ENCODE assay signal across 8 cellular contexts in the genomic region with DNA sequence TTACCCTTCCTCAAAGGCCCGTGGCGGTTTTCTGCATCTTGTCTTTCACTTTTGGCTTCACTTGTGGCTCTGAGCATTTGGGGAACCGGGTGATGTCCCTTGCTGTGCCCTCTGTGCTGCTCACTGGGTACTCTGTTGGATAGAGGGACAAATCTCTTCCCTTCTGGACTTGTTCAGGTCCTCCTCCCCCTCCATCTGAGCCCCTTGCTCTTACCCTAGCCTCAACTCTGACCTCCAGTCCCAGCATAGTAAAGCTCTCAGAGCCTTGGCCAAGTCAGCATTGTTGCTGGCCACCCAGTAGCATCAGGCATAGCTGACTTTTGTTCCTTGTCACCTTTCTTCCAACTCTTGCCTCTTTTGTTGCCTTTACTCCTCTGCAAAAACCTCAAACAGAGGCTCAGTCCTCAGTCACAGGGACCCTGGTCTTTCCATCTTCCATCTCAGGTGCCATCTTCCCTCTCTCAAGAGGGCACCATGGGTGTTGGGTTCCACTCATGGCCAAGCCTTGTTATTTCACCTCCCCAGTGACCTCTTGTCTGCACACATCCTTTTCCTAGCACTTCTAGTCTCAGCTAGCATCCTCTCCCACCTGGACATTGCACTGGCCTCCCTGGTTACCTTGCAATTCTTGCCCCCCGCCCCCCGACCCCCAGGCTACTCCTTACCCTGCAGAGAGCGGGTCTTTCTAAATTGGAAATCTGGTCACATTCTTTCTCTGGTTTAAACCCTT. TPM values are rescaled to one million over a fixed set of nuclear protein-coding genes. Genes with fewer than 3 reads are reported as not detected.
DNase-seq lines count a peak whose midpoint lies in the region; ATAC-seq and TF ChIP-seq lines count a peak whose summit lies in the region.

No MANE protein-coding gene starts in this region.

- H3K4me1 ChIP-seq in ectodermal cell (ENCODE audit: control insufficient read depth, insufficient read depth, low read length) (peaks cover 16% of the 10 kb centered on the region), tibial artery (peaks cover 0 to 21% (median 19%) of the 10 kb centered on the region in 4 donors)

- H3K27me3 ChIP-seq in WERI-Rb-1 (ENCODE audit: insufficient read depth, low read depth, severe bottlenecking) (no peaks in the 10 kb centered on the region), ectodermal cell (ENCODE audit: control insufficient read depth, insufficient read depth, low read length, poor library complexity, severe bottlenecking) (no peaks in the 10 kb centered on the region), tibial artery (no peaks in the 10 kb centered on the region)

- peak overlapping the region; percentile 98 for H3K27ac Mint-ChIP-seq in natural killer cell

- ATAC-seq in GM18907 (IDR thresholded peaks at IDR 0.05; ENCODE audit: unreplicated experiment) (peak; percentile 63), HG03439 (IDR thresholded peaks at IDR 0.05; ENCODE audit: unreplicated experiment) (peak; percentile 46), natural killer cell (peak in 2 of 3 donors; percentile 63 to 71)

- no peaks in the 10 kb centered on the region for H3K27me3 Mint-ChIP-seq in natural killer cell (ENCODE audit: low read depth in 2 of 2)

- H3K9me3 ChIP-seq in WERI-Rb-1 (ENCODE audit: severe bottlenecking), result no peaks in the 10 kb centered on the region
- no peaks in the 10 kb centered on the region for H3K9me3 ChIP-seq in ectodermal cell (ENCODE audit: control insufficient read depth, low read length)
- H3K9me3 ChIP-seq in tibial artery, result no peaks in the 10 kb centered on the region

- peaks cover 43 to 54% of the 10 kb centered on the region in 2 donors for H3K4me1 Mint-ChIP-seq in natural killer cell

- no peak for TF ChIP-seq CTCF in WERI-Rb-1 (IDR thresholded peaks at IDR 0.05; ENCODE audit: low read depth, low read length)
- TF ChIP-seq CTCF in natural killer cell (IDR thresholded peaks at IDR 0.05), result no peak
- TF ChIP-seq CTCF in tibial artery (IDR thresholded peaks at IDR 0.05), result no peak

- H3K27ac ChIP-seq in WERI-Rb-1, result peak overlapping the region; percentile 62
- no peak overlapping the region for H3K27ac ChIP-seq in ectodermal cell (ENCODE audit: insufficient read depth, low read depth, low read length, poor library complexity, severe bottlenecking)
- peak overlapping the region; percentile 76 to 88 for H3K27ac ChIP-seq in tibial artery

- DNase-seq in AML-193 (lab: John Stamatoyannopoulos, UW), result peak; percentile 86 to 93
- DNase-seq in WERI-Rb-1, result no peak
- no peak for DNase-seq in natural killer cell
- peak in 1 of 2 donors; percentile 74 for DNase-seq in tibial artery
- no peak for DNase-seq in NCI-H82 (lab: John Stamatoyannopoulos, UW)

- 52% methylated on average over 6 of the region's 6 CpGs for WGBS in ectodermal cell, 2 experiments

- H3K9me3 Mint-ChIP-seq in natural killer cell, result no peaks in the 10 kb centered on the region

- peak overlapping the region; percentile 98 for H3K4me3 Mint-ChIP-seq in natural killer cell

- intact Hi-C loops in natural killer cell (cut with micrococcal nuclease) (loop anchor here (2.0 to 5.0 kb wide), 4 partner anchors 44 to 455 kb away; a partner anchor contains a TSS), tibial artery (cut with DNase I; ENCODE audit: low total_unique reads) (no loop called here)

- no peaks in the 10 kb centered on the region for H3K36me3 Mint-ChIP-seq in natural killer cell

- H3K36me3 ChIP-seq in WERI-Rb-1 (no peaks in the 10 kb centered on the region; the same call in 1 of the 2 replicates), ectodermal cell (ENCODE audit: control insufficient read depth, insufficient read depth, low read length) (no peaks in the 10 kb centered on the region), tibial artery (peaks cover 12 to 37% (median 13%) of the 10 kb centered on the region in 3 donors)

- H3K4me3 ChIP-seq in WERI-Rb-1 (ENCODE audit: low read depth, low read length) (peak overlapping the region; percentile 91), ectodermal cell (ENCODE audit: insufficient read depth, low read depth, low read length) (peak overlapping the region; percentile 96), tibial artery (peak overlapping the region; percentile 84 to 94)

RNA-seq across cellular contexts. Expression of a gene that starts 0.4 kb away (rescaled TPM):
- polyA plus RNA-seq in ectodermal cell (2013, experiment 1 of 4), result 12.1 TPM
- polyA plus RNA-seq in ectodermal cell (2013, experiment 2 of 4), result 10.9 TPM
- 10.1 TPM for polyA plus RNA-seq in ectodermal cell (2013, experiment 3 of 4)
- 9.5 TPM for polyA plus RNA-seq in ectodermal cell (2013, experiment 4 of 4)
- 100 to 1,000 TPM; 237 to 247 (median 243) TPM for total RNA-seq in natural killer cell

RNA-seq across cellular contexts. Expression of a gene that starts 5.4 kb away (rescaled TPM):
- polyA plus RNA-seq in ectodermal cell (2013, experiment 1 of 4), result 0.61 TPM
- polyA plus RNA-seq in ectodermal cell (2013, experiment 2 of 4), result 0.52 TPM
- polyA plus RNA-seq in ectodermal cell (2013, experiment 3 of 4), result 1.0 TPM
- 1.1 TPM for polyA plus RNA-seq in ectodermal cell (2013, experiment 4 of 4)
- total RNA-seq in natural killer cell, result 10 to 100 TPM; 14.3 to 17.2 (median 15.0) TPM

RNA-seq across cellular contexts. Expression of a gene that starts 6.9 kb away (rescaled TPM):
- polyA plus RNA-seq in ectodermal cell (2013, experiment 1 of 4), result 2.7 TPM
- polyA plus RNA-seq in ectodermal cell (2013, experiment 2 of 4), result 5.2 TPM
- polyA plus RNA-seq in ectodermal cell (2013, experiment 3 of 4), result 6.3 TPM
- 4.0 TPM for polyA plus RNA-seq in ectodermal cell (2013, experiment 4 of 4)
- total RNA-seq in natural killer cell, result 10 to 100 TPM in 2 of 3 donors, 1 to 10 TPM in 1; 7.1 to 12.4 (median 11.5) TPM

RNA-seq across cellular contexts. Expression of a gene that starts 31.4 kb away (rescaled TPM):
- 14.4 TPM for polyA plus RNA-seq in ectodermal cell (2013, experiment 1 of 4)
- polyA plus RNA-seq in ectodermal cell (2013, experiment 2 of 4), result 15.4 TPM
- polyA plus RNA-seq in ectodermal cell (2013, experiment 3 of 4), result 9.0 TPM
- polyA plus RNA-seq in ectodermal cell (2013, experiment 4 of 4), result 10.1 TPM
- 10 to 100 TPM; 30.0 to 47.0 (median 30.5) TPM for total RNA-seq in natural killer cell

RNA-seq across cellular contexts. Expression of a gene that starts 43.3 kb away (rescaled TPM):
- polyA plus RNA-seq in ectodermal cell (2013, experiment 1 of 4), result not detected
- polyA plus RNA-seq in ectodermal cell (2013, experiment 2 of 4), result not detected
- polyA plus RNA-seq in ectodermal cell (2013, experiment 3 of 4), result not detected
- polyA plus RNA-seq in ectodermal cell (2013, experiment 4 of 4), result not detected
- under 1 TPM; 0.53 to 1.00 (median 0.96) TPM for total RNA-seq in natural killer cell

Comparison
In these comparisons a context has a peak if more than half of its experiments do, and no peak if none do; other contexts are left out.
1. DNase-seq: peak in AML-193 (2 of 2); none in WERI-Rb-1 (single experiment), natural killer cell (single experiment) and NCI-H82 (single experiment).
2. Peak in every context shown above with its lines, with median percentiles within 50 percentile points of each other: ATAC-seq and H3K4me3 ChIP-seq.